ENCODE assay signal across 16 cellular contexts in the genomic region with DNA sequence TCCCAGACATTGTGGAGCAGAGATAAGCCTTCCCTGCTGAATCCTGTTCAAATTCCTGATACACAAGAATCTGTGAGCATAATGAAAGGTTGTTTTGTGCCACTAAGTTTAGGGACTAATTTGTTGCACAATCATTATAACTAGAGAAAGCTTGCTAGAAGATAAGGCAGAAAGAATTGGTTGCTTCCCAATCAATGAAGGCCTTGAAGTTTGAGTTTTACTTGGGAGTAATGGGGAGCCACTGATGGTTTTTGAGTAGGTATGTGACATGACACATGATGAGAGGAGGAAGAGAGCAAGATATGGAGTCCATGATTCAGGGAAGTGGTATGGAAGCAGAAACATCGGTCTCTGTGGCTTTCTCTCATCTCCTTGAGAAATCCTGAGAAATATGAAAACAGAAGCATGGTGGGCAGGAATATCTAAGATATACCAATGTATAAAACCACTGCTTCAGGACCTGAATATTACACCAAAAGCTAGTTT. TPM values are rescaled to one million over a fixed set of nuclear protein-coding genes. Genes with fewer than 3 reads are reported as not detected.
DNase-seq lines count a peak whose midpoint lies in the region; ATAC-seq, FAIRE-seq and TF ChIP-seq lines count a peak whose summit lies in the region.
"Had no signal": no experiment of that assay in that cellular context is flagged by ENCODE, and none has a peak within 500 bp of the region (broad histone marks: within the 10 kb centered on the region; RNA-seq: fewer than 3 reads in every experiment).

No MANE protein-coding gene starts in this region.

- H4K20me1 ChIP-seq in GM23338 (replicated peaks; ENCODE audit: insufficient read depth) = no peaks in the 10 kb centered on the region
- H4K20me1 ChIP-seq in hepatocyte (ENCODE audit: insufficient read depth, poor library complexity, severe bottlenecking) = no peaks in the 10 kb centered on the region

- peak overlapping the region; percentile 71 for H3K9ac ChIP-seq in adipocyte (ENCODE audit: low read length)

- no peak overlapping the region for H3K4me3 ChIP-seq in AG04450 (ENCODE audit: low read depth, low read length)
- no peak overlapping the region for H3K4me3 ChIP-seq in GM23338
- H3K4me3 ChIP-seq in adipocyte (ENCODE audit: low read length) = peak overlapping the region; percentile 19
- no peak overlapping the region for H3K4me3 ChIP-seq in hepatocyte
- H3K4me3 ChIP-seq in uterus = no peak overlapping the region
- H3K4me3 ChIP-seq in effector memory CD4-positive, alpha-beta T cell (ENCODE audit: insufficient read depth, low read depth, low read length, poor library complexity, severe bottlenecking) = no peak overlapping the region
- H3K4me3 ChIP-seq: ovary, transverse colon had no signal

- DNase-seq in AG04450 (ENCODE audit: low read depth, low spot score) (no peak), GM23338 (ENCODE audit: low spot score) (no peak), adipocyte (ENCODE audit: low read depth) (no peak), hepatocyte (ENCODE audit: low spot score) (no peak), NOMO-1 treated with DMSO at 0.1 percent for 48 hours (lab: John Stamatoyannopoulos, UW; ENCODE audit: unreplicated experiment) (no peak), uterus (no peak), GM19239 (ENCODE audit: insufficient read length, low spot score) (no peak)
- DNase-seq in effector memory CD4-positive, alpha-beta T cell = no peak
- DNase-seq: activated T-cell treated with anti-CD3 and anti-CD28 coated beads, Interleukin-2, amount 50 U/mL, for 4 hours; AML-193; DMS79 treated with DMSO at 0.1 percent for 48 hours; effector CD8-positive, alpha-beta T cell; NCI-H1048; ovary; SW 1271; transverse colon had no signal

- CTCF ChIA-PET in AG04450 (lab: Charles Lee) = no interaction called here

- H3K4me1 Mint-ChIP-seq in GM23338 = no peaks in the 10 kb centered on the region

- intact Hi-C loops in uterus (cut with DNase I; ENCODE audit: low total_unique reads) = no loop called here

- H3K9me2 ChIP-seq in GM23338 (ENCODE audit: insufficient read depth) (no peaks in the 10 kb centered on the region), hepatocyte (replicated peaks; ENCODE audit: insufficient read depth) (no peaks in the 10 kb centered on the region)

- no peaks in the 10 kb centered on the region for H3K4me1 ChIP-seq in GM23338 (ENCODE audit: insufficient read depth)
- peaks cover 18% of the 10 kb centered on the region for H3K4me1 ChIP-seq in adipocyte (ENCODE audit: control insufficient read depth, insufficient read depth, low read length)
- peaks cover 18% of the 10 kb centered on the region for H3K4me1 ChIP-seq in hepatocyte (ENCODE audit: insufficient read depth)
- H3K4me1 ChIP-seq in uterus = no peaks in the 10 kb centered on the region
- no peaks in the 10 kb centered on the region for H3K4me1 ChIP-seq in effector memory CD4-positive, alpha-beta T cell (ENCODE audit: control insufficient read depth, insufficient read depth, low read length, poor library complexity, severe bottlenecking)

- H3K27ac ChIP-seq in AG04450 (ENCODE audit: low read depth, low read length) = peak overlapping the region; percentile 95
- no peak overlapping the region for H3K27ac ChIP-seq in GM23338 (ENCODE audit: low read depth)
- peak overlapping the region; percentile 92 for H3K27ac ChIP-seq in hepatocyte
- no peak overlapping the region for H3K27ac ChIP-seq in uterus
- no peak overlapping the region for H3K27ac ChIP-seq in effector memory CD4-positive, alpha-beta T cell (ENCODE audit: insufficient read depth, low read length, poor library complexity, severe bottlenecking)
- H3K27ac ChIP-seq: ovary had no signal

- H3K27me3 Mint-ChIP-seq in GM23338 (ENCODE audit: insufficient read depth, low read depth, poor library complexity) = no peaks in the 10 kb centered on the region

- no peaks in the 10 kb centered on the region for H3K79me2 ChIP-seq in GM23338 (replicated peaks; ENCODE audit: insufficient read depth)
- H3K79me2 ChIP-seq in hepatocyte = no peaks in the 10 kb centered on the region

- no peak overlapping the region for H3K4me3 Mint-ChIP-seq in GM23338
- H3K4me3 Mint-ChIP-seq: activated T-cell treated with anti-CD3 and anti-CD28 coated beads, Interleukin-2, amount 50 U/mL, for 4 hours had no signal

- H3K4me2 ChIP-seq in GM23338 (no peak overlapping the region), hepatocyte (peak overlapping the region; percentile 42)

- FAIRE-seq in GM19239 (lab: Jason Lieb, UNC) = no peak

- H3K9me3 ChIP-seq in AG04450 (ENCODE audit: control insufficient read depth, insufficient read depth, low read length) (no peaks in the 10 kb centered on the region), adipocyte (ENCODE audit: control insufficient read depth, low read length) (no peaks in the 10 kb centered on the region), hepatocyte (ENCODE audit: low read depth) (no peaks in the 10 kb centered on the region), uterus (no peaks in the 10 kb centered on the region)
- no peaks in the 10 kb centered on the region for H3K9me3 ChIP-seq in effector memory CD4-positive, alpha-beta T cell (ENCODE audit: control insufficient read depth, low read length)
- H3K9me3 ChIP-seq: ovary, transverse colon had no signal

- ATAC-seq in GM23338 = no peak

- POLR2A ChIA-PET in AG04450 (lab: Yijun Ruan, JAX) = no interaction called here

- no peak overlapping the region for H3K27ac Mint-ChIP-seq in GM23338

- H3K27me3 ChIP-seq in AG04450 (ENCODE audit: control insufficient read depth, insufficient read depth, low read length) = no peaks in the 10 kb centered on the region
- H3K27me3 ChIP-seq in GM23338 (ENCODE audit: insufficient read depth) = no peaks in the 10 kb centered on the region
- no peaks in the 10 kb centered on the region for H3K27me3 ChIP-seq in adipocyte (replicated peaks; ENCODE audit: control insufficient read depth, insufficient read depth, low read length)
- no peaks in the 10 kb centered on the region for H3K27me3 ChIP-seq in hepatocyte
- no peaks in the 10 kb centered on the region for H3K27me3 ChIP-seq in uterus
- no peaks in the 10 kb centered on the region for H3K27me3 ChIP-seq in effector memory CD4-positive, alpha-beta T cell (replicated peaks; ENCODE audit: control insufficient read depth, insufficient read depth, low read length, poor library complexity, severe bottlenecking)
- H3K27me3 ChIP-seq: ovary, transverse colon had no signal

- H3K36me3 ChIP-seq in GM23338 (ENCODE audit: insufficient read depth) (no peaks in the 10 kb centered on the region), adipocyte (ENCODE audit: control insufficient read depth, insufficient read depth, low read length, severe bottlenecking) (no peaks in the 10 kb centered on the region), hepatocyte (replicated peaks; ENCODE audit: insufficient read depth, low read depth) (no peaks in the 10 kb centered on the region), uterus (no peaks in the 10 kb centered on the region)
- no peaks in the 10 kb centered on the region for H3K36me3 ChIP-seq in effector memory CD4-positive, alpha-beta T cell (ENCODE audit: control insufficient read depth, insufficient read depth, low read length)
- H3K36me3 ChIP-seq: ovary, transverse colon had no signal

- WGBS in hepatocyte (ENCODE audit: low lambda C conversion rate, missing lambda C conversion rate) = 54% methylated on average over 1 of the region's 1 CpG

- no peaks in the 10 kb centered on the region for H3F3A ChIP-seq in GM23338 (replicated peaks; ENCODE audit: low read depth)

- TF ChIP-seq CTCF in AG04450 (IDR thresholded peaks at IDR 0.05; ENCODE audit: low read depth, low read length) (no peak), GM23338 (conservative IDR thresholded peaks at IDR 0.05; ENCODE audit: low read depth in 2 of 2) (no peak), hepatocyte (IDR thresholded peaks at IDR 0.05; ENCODE audit: poor library complexity) (no peak), uterus (IDR thresholded peaks at IDR 0.05) (no peak)

- H2AFZ ChIP-seq in GM23338 (peak overlapping the region; percentile 56; the same call in 1 of the 2 replicates), hepatocyte (peak overlapping the region; percentile 30)

- no peaks in the 10 kb centered on the region for H3K9me3 Mint-ChIP-seq in GM23338
- H3K9me3 Mint-ChIP-seq: activated T-cell treated with anti-CD3 and anti-CD28 coated beads, Interleukin-2, amount 50 U/mL, for 4 hours had no signal

- TF ChIP-seq POLR2A in uterus (IDR thresholded peaks at IDR 0.05) = no peak

- H3K36me3 Mint-ChIP-seq in GM23338 (ENCODE audit: low read depth) = no peaks in the 10 kb centered on the region

TF ChIP-seq in GM23338, 12 proteins besides CTCF, POLR2A, EP300 and RAD21:
- TF ChIP-seq STAT1 (IDR thresholded peaks at IDR 0.05; ENCODE audit: unreplicated experiment) (no peak), NANOG (IDR thresholded peaks at IDR 0.05; ENCODE audit: borderline replicate concordance) (no peak), JUNB (IDR thresholded peaks at IDR 0.05; ENCODE audit: unreplicated experiment) (no peak)
- TF ChIP-seq, protein P1, sequence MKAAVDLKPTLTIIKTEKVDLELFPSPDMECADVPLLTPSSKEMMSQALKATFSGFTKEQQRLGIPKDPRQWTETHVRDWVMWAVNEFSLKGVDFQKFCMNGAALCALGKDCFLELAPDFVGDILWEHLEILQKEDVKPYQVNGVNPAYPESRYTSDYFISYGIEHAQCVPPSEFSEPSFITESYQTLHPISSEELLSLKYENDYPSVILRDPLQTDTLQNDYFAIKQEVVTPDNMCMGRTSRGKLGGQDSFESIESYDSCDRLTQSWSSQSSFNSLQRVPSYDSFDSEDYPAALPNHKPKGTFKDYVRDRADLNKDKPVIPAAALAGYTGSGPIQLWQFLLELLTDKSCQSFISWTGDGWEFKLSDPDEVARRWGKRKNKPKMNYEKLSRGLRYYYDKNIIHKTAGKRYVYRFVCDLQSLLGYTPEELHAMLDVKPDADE (IDR thresholded peaks at IDR 0.05) = no peak

RNA-seq across cellular contexts. Expression of a gene that starts 13.3 kb away (rescaled TPM):
- 22.0 and 26.5 TPM in 2 replicates for polyA plus RNA-seq in AG04450 (2011; rRNA removed)
- 57.8 and 69.6 TPM in 2 replicates for polyA minus RNA-seq in AG04450 (2011; rRNA and poly(A)+ RNA removed)
- 4.4 and 5.2 TPM in 2 replicates for total RNA-seq in GM23338 (2014; rRNA removed; shearing (Covaris generic))
- polyA plus RNA-seq in GM23338 (2016; fragmentation: Nextera tagmentation; extraction: Ambion mirVana) = 1.4 and 2.4 TPM in 2 replicates
- total RNA-seq in hepatocyte = 30.7 and 38.4 TPM in 2 replicates
- 8.5 and 9.6 TPM in 2 replicates for polyA plus RNA-seq in hepatocyte
- 10 to 100 TPM; 22.3 to 59.7 (median 45.2) TPM for total RNA-seq in uterus

RNA-seq across cellular contexts. Expression of a gene that starts 41.4 kb away (rescaled TPM):
- 376 and 389 TPM in 2 replicates for polyA plus RNA-seq in AG04450 (2011; rRNA removed)
- 147 and 148 TPM in 2 replicates for polyA minus RNA-seq in AG04450 (2011; rRNA and poly(A)+ RNA removed)
- 54.8 and 58.8 TPM in 2 replicates for total RNA-seq in GM23338 (2014; rRNA removed; shearing (Covaris generic))
- polyA plus RNA-seq in GM23338 (2016; fragmentation: Nextera tagmentation; extraction: Ambion mirVana) = 32.3 and 35.2 TPM in 2 replicates
- 140 and 151 TPM in 2 replicates for total RNA-seq in hepatocyte
- 258 and 266 TPM in 2 replicates for polyA plus RNA-seq in hepatocyte
- 100 to 1,000 TPM in 1 of 4 donors, 10 to 100 TPM in 3; 15.6 to 106 (median 40.8) TPM for total RNA-seq in uterus

Comparison
In these comparisons a context has a peak if more than half of its experiments do, and no peak if none do; other contexts are left out.
1. H3K27ac ChIP-seq: peak in AG04450 (single experiment) and hepatocyte (single experiment); none in GM23338 (single experiment), uterus (0 of 2) and effector memory CD4-positive, alpha-beta T cell (single experiment).